ENCODE assay signal across 12 cellular contexts in genomic region chr1:98104285-98104684, GRCh38.
DNase-seq lines count a peak whose midpoint lies in the region; ATAC-seq lines count a peak whose summit lies in the region.
"Had no signal": no experiment of that assay in that cellular context is flagged by ENCODE, and none has a peak within 500 bp of the region (broad histone marks: within the 10 kb centered on the region; RNA-seq: fewer than 3 reads in every experiment).

No MANE protein-coding gene starts in this region.

- H3K27ac ChIP-seq in ACC112 (ENCODE audit: low read depth, low read length): peak overlapping the region; percentile 35
- H3K27ac ChIP-seq in GM23248: peak overlapping the region; percentile 47
- H3K27ac ChIP-seq in aorta (ENCODE audit: low read depth in 1 of 2, low read length in 2 of 2): no peak overlapping the region
- H3K27ac ChIP-seq: tibial artery had no signal

- H3K36me3 ChIP-seq in ACC112 (ENCODE audit: insufficient read depth, low read length): peaks cover 19% of the 10 kb centered on the region; the same call in 1 of the 2 replicates
- H3K36me3 ChIP-seq in GM23248 (ENCODE audit: low read depth): no peaks in the 10 kb centered on the region
- no peaks in the 10 kb centered on the region for H3K36me3 ChIP-seq in adipocyte (ENCODE audit: control insufficient read depth, insufficient read depth, low read length, severe bottlenecking)
- no peaks in the 10 kb centered on the region for H3K36me3 ChIP-seq in aorta (ENCODE audit: control insufficient read depth in 1 of 2, insufficient read depth in 2 of 2, low read length in 1 of 2)
- H3K36me3 ChIP-seq: tibial artery had no signal

- H3K27me3 ChIP-seq in ACC112 (ENCODE audit: insufficient read depth, low read length) (no peaks in the 10 kb centered on the region), GM23248 (replicated peaks; ENCODE audit: insufficient read depth) (no peaks in the 10 kb centered on the region), adipocyte (replicated peaks; ENCODE audit: control insufficient read depth, insufficient read depth, low read length) (no peaks in the 10 kb centered on the region), aorta (ENCODE audit: control insufficient read depth in 1 of 2, insufficient read depth in 2 of 2, low read length in 1 of 2) (no peaks in the 10 kb centered on the region)
- H3K27me3 ChIP-seq: tibial artery had no signal

- intact Hi-C loops in aorta (cut with DNase I): no loop called here

- DNase-seq in GM23248 (peak; percentile 91), adipocyte (ENCODE audit: low read depth) (peak; percentile 69), iris pigment epithelial cell (ENCODE audit: low read depth) (peak; percentile 86), aorta (no peak), glomerular visceral epithelial cell (ENCODE audit: extremely low spot score) (no peak), islet precursor cell (no peak)
- DNase-seq: activated T-cell treated with anti-CD3 and anti-CD28 coated beads for 4 hours, H7, KG1, tibial artery had no signal

- H3K79me2 ChIP-seq in ACC112 (ENCODE audit: control insufficient read depth, insufficient read depth, low read length, unreplicated experiment) (no peaks in the 10 kb centered on the region), GM23248 (ENCODE audit: insufficient read depth) (no peaks in the 10 kb centered on the region)

- no peaks in the 10 kb centered on the region for H3K9me3 ChIP-seq in GM23248 (ENCODE audit: low read depth)
- H3K9me3 ChIP-seq in adipocyte (ENCODE audit: control insufficient read depth, low read length): peaks cover 17% of the 10 kb centered on the region
- no peaks in the 10 kb centered on the region for H3K9me3 ChIP-seq in aorta (ENCODE audit: control insufficient read depth, low read length)

- H3K9ac ChIP-seq in GM23248: no peak overlapping the region
- H3K9ac ChIP-seq in adipocyte (ENCODE audit: low read length): no peak overlapping the region

- peaks cover 33% of the 10 kb centered on the region for H3K4me1 ChIP-seq in ACC112 (ENCODE audit: control insufficient read depth, insufficient read depth, low read length, unreplicated experiment)
- peaks cover 38% of the 10 kb centered on the region for H3K4me1 ChIP-seq in GM23248 (ENCODE audit: insufficient read depth)
- peaks cover 41% of the 10 kb centered on the region for H3K4me1 ChIP-seq in adipocyte (ENCODE audit: control insufficient read depth, insufficient read depth, low read length)
- no peaks in the 10 kb centered on the region for H3K4me1 ChIP-seq in aorta (ENCODE audit: control insufficient read depth in 1 of 2, insufficient read depth in 2 of 2, low read length in 2 of 2)

- ATAC-seq in aorta (ENCODE audit: low FRiP score) (no peak), HG03378 (IDR thresholded peaks at IDR 0.05; ENCODE audit: unreplicated experiment) (no peak)

- peak overlapping the region; percentile 29; the same call in 1 of the 2 replicates for H3K4me3 ChIP-seq in ACC112 (ENCODE audit: low read depth, low read length)
- H3K4me3 ChIP-seq in GM23248: peak overlapping the region; percentile 20; the same call in 1 of the 2 replicates
- H3K4me3 ChIP-seq in adipocyte (ENCODE audit: low read length): peak overlapping the region; percentile 39
- H3K4me3 ChIP-seq in aorta (ENCODE audit: low read length in 2 of 2): no peak overlapping the region
- H3K4me3 ChIP-seq: tibial artery had no signal

- WGBS in GM23248 (ENCODE audit: low coverage in 1 of 2, low lambda C conversion rate in 2 of 2, missing lambda C conversion rate in 2 of 2), 2 experiments: 1 to 4% methylated on average over 3 of the region's 3 CpGs
- 12 to 19% methylated on average over 3 of the region's 3 CpGs for WGBS in aorta, 2 donors

- H3K9me2 ChIP-seq in GM23248 (ENCODE audit: insufficient read depth): no peaks in the 10 kb centered on the region

- no peaks in the 10 kb centered on the region for H4K20me1 ChIP-seq in GM23248 (ENCODE audit: insufficient read depth)

- H2AFZ ChIP-seq in ACC112 (ENCODE audit: low read length, unreplicated experiment): peak overlapping the region; percentile 42
- peak overlapping the region; percentile 22; the same call in 1 of the 2 replicates for H2AFZ ChIP-seq in GM23248

- peak overlapping the region; percentile 70 for H3K4me2 ChIP-seq in GM23248 (ENCODE audit: unreplicated experiment)

- peaks cover 35% of the 10 kb centered on the region for H3F3A ChIP-seq in GM23248 (ENCODE audit: insufficient read depth)

- in situ Hi-C loops in GM23248 (cut with MboI): no loop called here

Comparison
In these comparisons a context has a peak if more than half of its experiments do, and no peak if none do; other contexts are left out.
1. H3K27ac ChIP-seq: peak in ACC112 (single experiment) and GM23248 (single experiment); none in aorta (0 of 2).
2. H3K4me3 ChIP-seq: peak in ACC112 (single experiment), GM23248 (single experiment) and adipocyte (single experiment); none in aorta (0 of 2).
3. DNase-seq: peak in GM23248 (single experiment), adipocyte (single experiment) and iris pigment epithelial cell (single experiment); none in aorta (0 of 2), glomerular visceral epithelial cell (single experiment) and islet precursor cell (single experiment).